ENCODE assay signal across 17 cellular contexts in the genomic region with DNA sequence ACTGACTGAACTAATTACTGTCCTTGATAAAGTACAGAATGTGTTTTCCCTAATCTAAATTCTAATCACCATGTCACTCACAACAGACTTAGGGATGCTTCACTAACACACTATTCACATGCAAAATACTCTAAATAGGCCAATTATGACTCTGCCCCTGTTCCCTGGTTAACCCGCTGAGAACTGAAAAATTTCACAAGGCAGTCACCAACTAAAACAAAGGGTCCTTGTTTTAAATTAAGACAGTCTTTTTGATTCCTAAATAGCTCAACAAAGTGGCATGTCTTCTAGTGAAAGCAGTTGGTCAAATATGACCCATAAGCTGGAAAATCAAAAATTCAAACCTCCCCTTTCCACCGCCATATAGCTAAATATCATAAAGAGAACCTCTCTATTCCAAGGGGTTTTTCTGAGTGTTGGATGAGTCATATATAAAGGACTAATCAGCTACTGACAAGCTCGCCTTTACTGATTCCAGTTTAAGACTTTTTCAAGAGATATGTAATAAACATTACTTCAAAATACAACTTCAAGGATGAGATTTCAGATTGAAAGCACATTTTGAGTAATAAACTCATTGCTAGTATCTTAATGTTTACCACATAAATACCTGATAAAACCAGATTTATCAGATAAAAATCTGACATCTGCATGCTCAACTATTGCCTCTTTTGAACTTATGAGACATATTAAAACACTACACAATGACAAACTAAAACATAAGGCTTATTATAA.
DNase-seq lines count a peak whose midpoint lies in the region; ATAC-seq, FAIRE-seq and TF ChIP-seq lines count a peak whose summit lies in the region.
"Had no signal": no experiment of that assay in that cellular context is flagged by ENCODE, and none has a peak within 500 bp of the region (broad histone marks: within the 10 kb centered on the region; RNA-seq: fewer than 3 reads in every experiment).

No MANE protein-coding gene starts in this region.

- no peak for ATAC-seq in activated naive CD4-positive, alpha-beta T cell treated with anti-CD3 and anti-CD28 coated beads, Interleukin-2, amount 50 U/mL, for 72 hours

- H2BK120ac ChIP-seq in H9 (ENCODE audit: low read depth, low read length, poor library complexity, severe bottlenecking): no peak overlapping the region

- H3K9ac ChIP-seq in H9 (ENCODE audit: extremely low read depth, insufficient read length, low read length): no peak overlapping the region
- no peak overlapping the region for H3K9ac ChIP-seq in NT2/D1 (ENCODE audit: insufficient read length, low read depth)

- H3K14ac ChIP-seq in H9 (ENCODE audit: insufficient read depth, low read length): no peak overlapping the region

- no peak for FAIRE-seq in H54 (lab: Jason Lieb, UNC)
- FAIRE-seq: GM18507 had no signal

- no peaks in the 10 kb centered on the region for H3K36me3 ChIP-seq in NT2/D1 (ENCODE audit: insufficient read depth, insufficient read length, low read length)
- H3K36me3 ChIP-seq: colonic mucosa, thoracic aorta had no signal

- H2BK20ac ChIP-seq in H9 (ENCODE audit: low read depth, low read length, poor library complexity, severe bottlenecking): no peak overlapping the region

- H3K4me3 ChIP-seq in NT2/D1 (ENCODE audit: insufficient read length, low read depth): no peak overlapping the region
- H3K4me3 ChIP-seq: colonic mucosa, thoracic aorta had no signal

- H2BK12ac ChIP-seq in H9 (ENCODE audit: insufficient read length, low read depth, low read length): no peak overlapping the region

- H3K9me3 ChIP-seq in H9 (ENCODE audit: control insufficient read depth, low read depth, low read length): no peaks in the 10 kb centered on the region
- H3K9me3 ChIP-seq in NT2/D1 (ENCODE audit: insufficient read depth, low read length): no peaks in the 10 kb centered on the region
- H3K9me3 ChIP-seq: colonic mucosa, thoracic aorta had no signal

- H3K18ac ChIP-seq in H9 (ENCODE audit: insufficient read length, low read depth, low read length): no peak overlapping the region

- no peaks in the 10 kb centered on the region for H3K27me3 Mint-ChIP-seq in H9 (ENCODE audit: low read depth)
- peaks cover 13% of the 10 kb centered on the region for H3K27me3 Mint-ChIP-seq in activated T-helper 1 cell treated with anti-CD3 and anti-CD28 coated beads, Interleukin-12 subunit alpha, Interleukin-12 subunit beta, Interleukin-2, Interleukin-4 antibody, amounts not matched to agents 30 ng/mL and 10 ng/mL and 1 ng/mL, durations not matched to agents 14 hours and 24 hours and 36 hours (ENCODE audit: insufficient read depth)

- H4K5ac ChIP-seq in H9 (ENCODE audit: insufficient read length, low read depth, low read length): no peak overlapping the region

- H3K56ac ChIP-seq in H9 (ENCODE audit: insufficient read length, low read depth, low read length): no peak overlapping the region

- no peak overlapping the region for H2BK5ac ChIP-seq in H9 (ENCODE audit: insufficient read length, low read length)

- TF ChIP-seq CTCF in H9 (conservative IDR thresholded peaks at IDR 0.05): no peak

- no peaks in the 10 kb centered on the region for H3K9me3 Mint-ChIP-seq in H9
- H3K9me3 Mint-ChIP-seq in activated naive CD4-positive, alpha-beta T cell treated with anti-CD3 and anti-CD28 coated beads, Interleukin-2, amount 50 U/mL, for 72 hours: no peaks in the 10 kb centered on the region
- H3K9me3 Mint-ChIP-seq in activated T-helper 1 cell treated with anti-CD3 and anti-CD28 coated beads, Interleukin-12 subunit alpha, Interleukin-12 subunit beta, Interleukin-2, Interleukin-4 antibody, amounts not matched to agents 30 ng/mL and 10 ng/mL and 1 ng/mL, durations not matched to agents 14 hours and 24 hours and 36 hours: no peaks in the 10 kb centered on the region
- H3K9me3 Mint-ChIP-seq: activated CD4-positive, alpha-beta T cell treated with anti-CD3 and anti-CD28 coated beads, Interleukin-2, amount 10 ng/mL, durations not matched to agents 7 days and 5 days had no signal

- H3K4me1 Mint-ChIP-seq in H9: peaks cover 67 to 82% of the 10 kb centered on the region in 2 experiments
- no peaks in the 10 kb centered on the region for H3K4me1 Mint-ChIP-seq in activated T-helper 1 cell treated with anti-CD3 and anti-CD28 coated beads, Interleukin-12 subunit alpha, Interleukin-12 subunit beta, Interleukin-2, Interleukin-4 antibody, amounts not matched to agents 30 ng/mL and 10 ng/mL and 1 ng/mL, durations not matched to agents 14 hours and 24 hours and 36 hours (ENCODE audit: low read depth)
- H3K4me1 Mint-ChIP-seq: activated CD4-positive, alpha-beta T cell treated with anti-CD3 and anti-CD28 coated beads, Interleukin-2, amount 10 ng/mL, durations not matched to agents 7 days and 5 days had no signal

- no peaks in the 10 kb centered on the region for H3K23me2 ChIP-seq in H9 (ENCODE audit: insufficient read length, low read depth, low read length, poor library complexity, severe bottlenecking)

- WGBS in H9 (ENCODE audit: extremely low coverage, insufficient read length, low lambda C conversion rate): no CpG with 5 or more reads among the region's 3 CpGs

- peak; percentile 23 for DNase-seq in COR-L47 (lab: John Stamatoyannopoulos, UW)
- DNase-seq in H9: no peak
- peak; percentile 49 for DNase-seq in NT2/D1 (ENCODE audit: low read depth, low spot score)
- peak; percentile 49 for DNase-seq in iPS DF 4.7 (ENCODE audit: extremely low read depth, low spot score)
- no peak for DNase-seq in activated naive CD4-positive, alpha-beta T cell treated with anti-CD3 and anti-CD28 coated beads, Interleukin-2, amount 50 U/mL, for 72 hours (ENCODE audit: low spot score in 2 of 2)
- DNase-seq in AG08396 (ENCODE audit: low spot score): no peak
- no peak for DNase-seq in H54 (ENCODE audit: insufficient read length, low spot score)
- no peak for DNase-seq in activated T-helper 1 cell treated with anti-CD3 and anti-CD28 coated beads, Interleukin-12 subunit alpha, Interleukin-12 subunit beta, Interleukin-2, Interleukin-4 antibody, amounts not matched to agents 30 ng/mL and 10 ng/mL and 1 ng/mL, durations not matched to agents 14 hours and 24 hours and 36 hours (ENCODE audit: low spot score)
- DNase-seq: activated CD4-positive, alpha-beta T cell treated with anti-CD3 and anti-CD28 coated beads, Interleukin-2, amount 10 ng/mL, durations not matched to agents 7 days and 5 days; activated gamma-delta T cell; colonic mucosa; HCEC 1CT; NCI-H1092 treated with DMSO at 0.1 percent for 48 hours; NCI-H69; posterior cingulate gyrus had no signal

- H3K4me1 ChIP-seq in H9 (ENCODE audit: insufficient read depth, low read length): peaks cover 10% of the 10 kb centered on the region
- H3K4me1 ChIP-seq in NT2/D1 (ENCODE audit: insufficient read depth, insufficient read length): no peaks in the 10 kb centered on the region
- H3K4me1 ChIP-seq: colonic mucosa had no signal

- no peaks in the 10 kb centered on the region; the same call in 1 of the 2 replicates for H3K27me3 ChIP-seq in H9 (ENCODE audit: insufficient read depth, low read length)
- peaks cover 37% of the 10 kb centered on the region for H3K27me3 ChIP-seq in NT2/D1 (ENCODE audit: insufficient read depth, insufficient read length)
- H3K27me3 ChIP-seq: colonic mucosa had no signal

- intact Hi-C loops in activated T-helper 1 cell treated with anti-CD3 and anti-CD28 coated beads, Interleukin-12 subunit alpha, Interleukin-12 subunit beta, Interleukin-2, Interleukin-4 antibody, amounts not matched to agents 30 ng/mL and 10 ng/mL and 1 ng/mL, durations not matched to agents 14 hours and 24 hours and 36 hours (cut with micrococcal nuclease): loop anchor here (1.0 kb wide), 1 partner anchor 12 kb away; no protein-coding TSS in a partner anchor

- H2BK15ac ChIP-seq in H9 (ENCODE audit: low read depth, low read length): no peak overlapping the region

- no peak overlapping the region for H3K4ac ChIP-seq in H9 (ENCODE audit: low read depth, low read length)

- no peak overlapping the region for H4K91ac ChIP-seq in H9 (ENCODE audit: insufficient read length, low read depth, low read length)

- peak overlapping the region; percentile 14 for H3K4me2 ChIP-seq in H9 (ENCODE audit: insufficient read depth, insufficient read length, low read length)

- H3K27ac Mint-ChIP-seq in H9: peak overlapping the region in 1 of 3 experiments; percentile 91; a peak in 3 of 7 replicates
- H3K27ac Mint-ChIP-seq in activated naive CD4-positive, alpha-beta T cell treated with anti-CD3 and anti-CD28 coated beads, Interleukin-2, amount 50 U/mL, for 72 hours: no peak overlapping the region
- H3K27ac Mint-ChIP-seq in activated T-helper 1 cell treated with anti-CD3 and anti-CD28 coated beads, Interleukin-12 subunit alpha, Interleukin-12 subunit beta, Interleukin-2, Interleukin-4 antibody, amounts not matched to agents 30 ng/mL and 10 ng/mL and 1 ng/mL, durations not matched to agents 14 hours and 24 hours and 36 hours: no peak overlapping the region
- H3K27ac Mint-ChIP-seq: activated CD4-positive, alpha-beta T cell treated with anti-CD3 and anti-CD28 coated beads, Interleukin-2, amount 10 ng/mL, durations not matched to agents 7 days and 5 days had no signal

- no peaks in the 10 kb centered on the region; a peak in 1 of 7 replicates for H3K36me3 Mint-ChIP-seq in H9 (ENCODE audit: insufficient read depth in 1 of 3, low read depth in 3 of 3)
- no peaks in the 10 kb centered on the region for H3K36me3 Mint-ChIP-seq in activated naive CD4-positive, alpha-beta T cell treated with anti-CD3 and anti-CD28 coated beads, Interleukin-2, amount 50 U/mL, for 72 hours
- no peaks in the 10 kb centered on the region for H3K36me3 Mint-ChIP-seq in activated T-helper 1 cell treated with anti-CD3 and anti-CD28 coated beads, Interleukin-12 subunit alpha, Interleukin-12 subunit beta, Interleukin-2, Interleukin-4 antibody, amounts not matched to agents 30 ng/mL and 10 ng/mL and 1 ng/mL, durations not matched to agents 14 hours and 24 hours and 36 hours (ENCODE audit: low read depth)

- H2AFZ ChIP-seq in H9 (ENCODE audit: low read length): no peak overlapping the region

- H3T11ph ChIP-seq in H9 (ENCODE audit: low read length): no peak overlapping the region

- TF ChIP-seq POLR2A in H54 (IDR thresholded peaks at IDR 0.05; ENCODE audit: low read depth, low read length): no peak

- peak overlapping the region; percentile 28 to 36; a peak in 3 of 5 replicates for H3K4me3 Mint-ChIP-seq in H9
- no peak overlapping the region for H3K4me3 Mint-ChIP-seq in activated T-helper 1 cell treated with anti-CD3 and anti-CD28 coated beads, Interleukin-12 subunit alpha, Interleukin-12 subunit beta, Interleukin-2, Interleukin-4 antibody, amounts not matched to agents 30 ng/mL and 10 ng/mL and 1 ng/mL, durations not matched to agents 14 hours and 24 hours and 36 hours
- H3K4me3 Mint-ChIP-seq: activated CD4-positive, alpha-beta T cell treated with anti-CD3 and anti-CD28 coated beads, Interleukin-2, amount 10 ng/mL, durations not matched to agents 7 days and 5 days had no signal

- H3K27ac ChIP-seq in H9 (ENCODE audit: insufficient read length, low read depth, low read length): no peak overlapping the region
- H3K27ac ChIP-seq: colonic mucosa, thoracic aorta had no signal

- H4K20me1 ChIP-seq in H9 (ENCODE audit: control insufficient read depth, insufficient read depth, insufficient read length): no peaks in the 10 kb centered on the region

- no peak overlapping the region for H4K8ac ChIP-seq in H9 (replicated peaks; ENCODE audit: insufficient read length, low read depth, low read length)

- H2AK5ac ChIP-seq in H9 (ENCODE audit: insufficient read length, low read length): no peak overlapping the region

- H3K79me1 ChIP-seq in H9 (ENCODE audit: insufficient read depth, low read depth, low read length, poor library complexity, severe bottlenecking): peaks cover 3% of the 10 kb centered on the region

- H3K79me2 ChIP-seq in H9 (ENCODE audit: insufficient read depth, low read length): 0 out of 2 replicates have a peak, but pooled peaks cover 2% of the 10 kb centered on the region

- H3K23ac ChIP-seq in H9 (ENCODE audit: insufficient read length, low read depth, low read length): no peak overlapping the region

Comparison
In these comparisons a context has a peak if more than half of its experiments do, and no peak if none do; other contexts are left out.
1. DNase-seq: peak in COR-L47 (single experiment), NT2/D1 (single experiment) and iPS DF 4.7 (single experiment); none in H9 (single experiment), activated naive CD4-positive, alpha-beta T cell treated with anti-CD3 and anti-CD28 coated beads, Interleukin-2, amount 50 U/mL, for 72 hours (0 of 2), AG08396 (single experiment), H54 (single experiment) and activated T-helper 1 cell treated with anti-CD3 and anti-CD28 coated beads, Interleukin-12 subunit alpha, Interleukin-12 subunit beta, Interleukin-2, Interleukin-4 antibody, amounts not matched to agents 30 ng/mL and 10 ng/mL and 1 ng/mL, durations not matched to agents 14 hours and 24 hours and 36 hours (single experiment).